Comparison of ENCODE assay signal across 10 cellular contexts in the genomic region with DNA sequence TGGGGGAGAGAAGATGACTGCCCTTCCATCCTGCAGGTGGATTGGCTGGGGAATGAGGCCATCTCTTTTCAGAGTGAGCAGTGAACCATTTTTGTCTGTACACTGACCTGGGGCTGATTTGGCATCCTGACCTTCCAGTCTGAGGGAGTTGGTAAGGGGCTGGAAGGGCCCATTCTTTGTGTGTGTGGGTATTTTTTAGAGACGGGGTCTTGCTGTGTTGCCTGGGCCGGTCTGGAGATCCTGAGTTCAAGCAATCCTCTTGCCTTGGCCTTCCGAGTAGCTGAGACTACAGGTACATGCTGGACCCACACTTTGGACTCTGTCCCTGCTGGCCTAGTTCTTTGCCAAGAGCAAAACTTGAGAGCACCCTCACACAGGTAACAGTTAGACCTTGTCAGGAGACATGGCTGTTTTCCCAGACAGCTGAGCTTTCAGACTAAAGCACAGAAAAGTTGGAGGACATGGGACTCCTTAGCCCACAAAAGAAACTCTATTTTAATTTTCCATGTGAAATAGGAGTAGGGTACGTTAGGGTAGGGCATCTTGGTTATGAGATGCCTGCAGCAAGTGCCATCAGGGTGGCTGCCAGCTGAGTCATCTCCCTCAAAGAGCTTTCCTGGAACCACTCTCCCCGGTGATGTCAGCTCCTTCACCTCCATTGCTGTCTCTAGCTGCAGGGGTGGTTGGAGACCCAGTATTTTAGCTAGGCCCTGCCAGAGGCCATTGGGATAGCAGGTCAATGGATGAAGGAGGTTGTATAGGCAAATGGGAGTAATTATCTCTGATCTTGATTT.
A peak's percentile ranks its signal among the peaks of the same experiment; 100 is the strongest.
DNase-seq lines count a peak whose midpoint lies in the region; ATAC-seq, FAIRE-seq and TF ChIP-seq lines count a peak whose summit lies in the region.
"Had no signal": no experiment of that assay in that cellular context is flagged by ENCODE, and none has a peak within 500 bp of the region (broad histone marks: within the 10 kb centered on the region; RNA-seq: fewer than 3 reads in every experiment).

No MANE protein-coding gene starts in this region.

- peaks cover 4% of the 10 kb centered on the region for H3K27me3 Mint-ChIP-seq in CD4-positive, CD25-positive, alpha-beta regulatory T cell

- H3K4me3 ChIP-seq in CD4-positive, CD25-positive, alpha-beta regulatory T cell (ENCODE audit: low read depth, low read length) = no peak overlapping the region
- H3K4me3 ChIP-seq in bronchial epithelial cell (ENCODE audit: low read depth, low read length) = no peak overlapping the region

- no peak overlapping the region for H3K27ac ChIP-seq in CD4-positive, CD25-positive, alpha-beta regulatory T cell (ENCODE audit: insufficient read depth, low read length, poor library complexity, severe bottlenecking)

- peaks cover 44 to 97% (median 64%) of the 10 kb centered on the region in 4 donors for H3K4me1 Mint-ChIP-seq in CD4-positive, CD25-positive, alpha-beta regulatory T cell

- H3K27ac Mint-ChIP-seq in CD4-positive, CD25-positive, alpha-beta regulatory T cell = peak overlapping the region; percentile 83 to 96 (median 91)

- H3K9me3 Mint-ChIP-seq in CD4-positive, CD25-positive, alpha-beta regulatory T cell = peaks cover 0 to 3% (median 0%) of the 10 kb centered on the region in 7 donors

- H3K9me3 ChIP-seq in CD4-positive, CD25-positive, alpha-beta regulatory T cell (ENCODE audit: control insufficient read depth in 2 of 2, low read length in 2 of 2) = no peaks in the 10 kb centered on the region

- no peak for TF ChIP-seq CTCF in bronchial epithelial cell (IDR thresholded peaks at IDR 0.05; ENCODE audit: insufficient read depth, low read length, severe bottlenecking)
- TF ChIP-seq CTCF in omental fat pad (IDR thresholded peaks at IDR 0.05) = no peak

- DNase-seq in CD4-positive, CD25-positive, alpha-beta regulatory T cell = peak in 1 of 3 donors; percentile 83
- DNase-seq in RPMI7951 (ENCODE audit: low read depth) (peak; percentile 89), bronchial epithelial cell (ENCODE audit: low read depth) (peak; percentile 83), omental fat pad (ENCODE audit: low spot score) (no peak), cerebellar nuclear complex (lab: John Stamatoyannopoulos, UW) (no peak)
- DNase-seq: NCI-H1092 had no signal

- peaks cover 4% of the 10 kb centered on the region for H3K36me3 ChIP-seq in CD4-positive, CD25-positive, alpha-beta regulatory T cell (ENCODE audit: control insufficient read depth, insufficient read depth, low read length)
- no peaks in the 10 kb centered on the region for H3K36me3 ChIP-seq in bronchial epithelial cell (ENCODE audit: control insufficient read depth, insufficient read depth, low read length)

- peak overlapping the region; percentile 41 to 69 (median 52) for H3K4me3 Mint-ChIP-seq in CD4-positive, CD25-positive, alpha-beta regulatory T cell

- no peaks in the 10 kb centered on the region for H3K27me3 ChIP-seq in CD4-positive, CD25-positive, alpha-beta regulatory T cell (ENCODE audit: control insufficient read depth, insufficient read depth, low read length)
- no peaks in the 10 kb centered on the region for H3K27me3 ChIP-seq in bronchial epithelial cell (ENCODE audit: control insufficient read depth, insufficient read depth, low read length)

- no peak for FAIRE-seq in bronchial epithelial cell (lab: Jason Lieb, UNC)
- FAIRE-seq: colon had no signal

- H3K4me1 ChIP-seq in CD4-positive, CD25-positive, alpha-beta regulatory T cell (ENCODE audit: control insufficient read depth, insufficient read depth, low read length, poor library complexity, severe bottlenecking) = peaks cover 64% of the 10 kb centered on the region

- ATAC-seq in CD4-positive, CD25-positive, alpha-beta regulatory T cell (ENCODE audit: low read depth in 2 of 2) = peak; percentile 56 to 71
- ATAC-seq in omental fat pad (ENCODE audit: low FRiP score) (peak; percentile 52), HG03378 (IDR thresholded peaks at IDR 0.05; ENCODE audit: unreplicated experiment) (no peak), HG03520 (IDR thresholded peaks at IDR 0.05; ENCODE audit: unreplicated experiment) (no peak), HG02973 (IDR thresholded peaks at IDR 0.05; ENCODE audit: unreplicated experiment) (no peak)

- peaks cover 12% of the 10 kb centered on the region for H3K36me3 Mint-ChIP-seq in CD4-positive, CD25-positive, alpha-beta regulatory T cell

Comparison
In these comparisons a context has a peak if more than half of its experiments do, and no peak if none do; other contexts are left out.
1. ATAC-seq: peak in CD4-positive, CD25-positive, alpha-beta regulatory T cell (2 of 2) and omental fat pad (single experiment); none in HG03378 (single experiment), HG03520 (single experiment) and HG02973 (single experiment).
2. DNase-seq: peak in RPMI7951 (single experiment) and bronchial epithelial cell (single experiment); none in omental fat pad (single experiment) and cerebellar nuclear complex (0 of 2).